Comparison of ENCODE assay signal across 1 cellular context in the genomic region with DNA sequence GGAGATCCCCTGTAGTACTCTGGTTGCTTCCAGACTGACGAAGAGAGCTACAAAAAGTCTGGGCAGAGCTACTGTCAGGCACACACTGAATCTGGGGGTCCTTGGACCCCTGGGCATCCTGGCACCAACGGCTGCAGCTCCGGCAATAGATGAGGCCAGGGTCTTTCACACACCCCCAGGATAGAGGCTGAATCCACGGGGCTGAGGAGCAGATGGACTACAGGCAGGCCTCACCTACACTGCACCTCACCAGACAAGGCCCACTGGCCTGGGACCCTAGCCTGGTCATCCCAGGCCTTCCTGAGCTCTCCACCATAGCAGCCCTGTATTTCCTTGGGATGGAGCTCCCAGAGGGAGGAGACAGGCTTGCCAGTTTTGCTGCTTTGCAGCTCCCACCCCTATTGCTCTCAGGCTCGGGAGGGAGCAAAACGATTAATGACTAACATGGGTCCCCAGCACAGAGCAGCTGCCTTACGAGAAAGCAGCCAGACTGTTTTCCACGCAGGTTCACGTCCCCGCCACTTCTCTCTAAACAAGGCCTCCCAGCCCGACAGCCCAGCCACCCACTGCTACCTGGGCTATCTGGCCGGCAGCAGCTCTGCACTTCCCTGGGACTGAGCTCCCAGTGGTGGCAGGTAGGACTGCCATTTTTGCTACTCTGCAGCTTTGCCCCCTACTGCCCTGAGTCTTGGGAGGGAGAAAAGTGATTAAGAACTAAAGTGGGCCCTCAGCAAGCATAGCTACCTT.
TF ChIP-seq lines count a peak whose summit lies in the region.

No MANE protein-coding gene starts in this region.

TF ChIP-seq in GM12878, 131 proteins besides CTCF, POLR2A, EP300 and RAD21 (continued from another document):
- TF ChIP-seq IKZF1 (conservative IDR thresholded peaks at IDR 0.05): no peak
- no peak for TF ChIP-seq POLR2AphosphoS5 (IDR thresholded peaks at IDR 0.05; ENCODE audit: low read length)
- TF ChIP-seq TCF7 (IDR thresholded peaks at IDR 0.05; ENCODE audit: borderline replicate concordance): no peak
- TF ChIP-seq RAD51 (IDR thresholded peaks at IDR 0.05): no peak
- no peak for TF ChIP-seq RB1 (IDR thresholded peaks at IDR 0.05; ENCODE audit: borderline replicate concordance)
- no peak for TF ChIP-seq STAT3 (IDR thresholded peaks at IDR 0.05; ENCODE audit: low read depth, low read length)
- no peak for TF ChIP-seq LARP7 (IDR thresholded peaks at IDR 0.05)
